ENCODE assay signal across 8 cellular contexts in genomic region chr2:160703648-160704585, GRCh38.
DNase-seq lines count a peak whose midpoint lies in the region; ATAC-seq lines count a peak whose summit lies in the region.

No MANE protein-coding gene starts in this region.

- peak; percentile 89 for DNase-seq in CD1c-positive myeloid dendritic cell (ENCODE audit: extremely low spot score)
- DNase-seq in RPMI7951 (ENCODE audit: low read depth), result peak; percentile 25
- DNase-seq in iPS-NIHi7 (ENCODE audit: extremely low spot score), result peak; percentile 19
- no peak for DNase-seq in dedifferentiated amniotic fluid mesenchymal stem cell (ENCODE audit: extremely low spot score)
- no peak for DNase-seq in HT-29 (ENCODE audit: low spot score)
- no peak for DNase-seq in germinal center (ENCODE audit: low spot score)

- ATAC-seq in GM19043 (IDR thresholded peaks at IDR 0.05; ENCODE audit: low read depth, unreplicated experiment) (peak; percentile 87), HG03108 (IDR thresholded peaks at IDR 0.05; ENCODE audit: unreplicated experiment) (peak; percentile 84)

Comparison
In these comparisons a context has a peak if more than half of its experiments do, and no peak if none do; other contexts are left out.
1. DNase-seq: peak in CD1c-positive myeloid dendritic cell (single experiment), RPMI7951 (single experiment) and iPS-NIHi7 (single experiment); none in dedifferentiated amniotic fluid mesenchymal stem cell (single experiment), HT-29 (single experiment) and germinal center (single experiment).